In genomic region chr3:159829056-159829995, GRCh38 we compare ENCODE assay signal across 9 cellular contexts. TPM values are rescaled to one million over a fixed set of nuclear protein-coding genes. Genes with fewer than 3 reads are reported as not detected.
A peak's percentile ranks its signal among the peaks of the same experiment; 100 is the strongest.
DNase-seq lines count a peak whose midpoint lies in the region; ATAC-seq, FAIRE-seq and TF ChIP-seq lines count a peak whose summit lies in the region.
"Had no signal": no experiment of that assay in that cellular context is flagged by ENCODE, and none has a peak within 500 bp of the region (broad histone marks: within the 10 kb centered on the region; RNA-seq: fewer than 3 reads in every experiment).

No MANE protein-coding gene starts in this region.

- no peak overlapping the region for H3K4me3 ChIP-seq in pancreas

- DNase-seq in GM04503 (ENCODE audit: low read depth) (peak; percentile 58), NCI-H446 treated with DMSO at 0.1 percent for 48 hours (lab: John Stamatoyannopoulos, UW) (peak; percentile 73), dermis blood vessel endothelial cell (peak; percentile 80), pancreas (peak in 5 of 6 donors; percentile 28 to 70 (median 64))
- no peak for DNase-seq in CD4-positive, alpha-beta T cell
- no peak for DNase-seq in activated CD8-positive, alpha-beta memory T cell treated with anti-CD3 and anti-CD28 coated beads, Interleukin-2, amount 10 ng/mL, durations not matched to agents 7 days and 5 days

- no peaks in the 10 kb centered on the region for H3K9me3 Mint-ChIP-seq in CD4-positive, alpha-beta T cell
- no peaks in the 10 kb centered on the region for H3K9me3 Mint-ChIP-seq in activated CD8-positive, alpha-beta memory T cell treated with anti-CD3 and anti-CD28 coated beads, Interleukin-2, amount 10 ng/mL, durations not matched to agents 7 days and 5 days (ENCODE audit: low read depth)
- H3K9me3 Mint-ChIP-seq: activated naive CD4-positive, alpha-beta T cell treated with anti-CD3 and anti-CD28 coated beads, Interleukin-2, amount 50 U/mL, for 24 hours had no signal

- H3K36me3 ChIP-seq in pancreas: no peaks in the 10 kb centered on the region

- H3K9me3 ChIP-seq in pancreas: no peaks in the 10 kb centered on the region
- H3K9me3 ChIP-seq in CD4-positive, alpha-beta T cell (ENCODE audit: control insufficient read depth, low read length): no peaks in the 10 kb centered on the region

- no peaks in the 10 kb centered on the region for H3K4me1 Mint-ChIP-seq in CD4-positive, alpha-beta T cell (ENCODE audit: low read depth)
- H3K4me1 Mint-ChIP-seq in activated CD8-positive, alpha-beta memory T cell treated with anti-CD3 and anti-CD28 coated beads, Interleukin-2, amount 10 ng/mL, durations not matched to agents 7 days and 5 days: no peaks in the 10 kb centered on the region
- H3K4me1 Mint-ChIP-seq: activated naive CD4-positive, alpha-beta T cell treated with anti-CD3 and anti-CD28 coated beads, Interleukin-2, amount 50 U/mL, for 24 hours had no signal

- POLR2A ChIA-PET in CD4-positive, alpha-beta T cell (lab: Charles Lee): no interaction called here

- ATAC-seq in pancreas (peak; percentile 55 to 86 (median 82)), GM21515 (IDR thresholded peaks at IDR 0.05; ENCODE audit: unreplicated experiment) (no peak), HG03565 (IDR thresholded peaks at IDR 0.05; ENCODE audit: unreplicated experiment) (no peak)
- ATAC-seq in CD4-positive, alpha-beta T cell (ENCODE audit: poor library complexity): no peak
- no peak for ATAC-seq in activated CD8-positive, alpha-beta memory T cell treated with anti-CD3 and anti-CD28 coated beads, Interleukin-2, amount 10 ng/mL, durations not matched to agents 7 days and 5 days

- H3K27ac Mint-ChIP-seq in CD4-positive, alpha-beta T cell: no peak overlapping the region
- H3K27ac Mint-ChIP-seq in activated CD8-positive, alpha-beta memory T cell treated with anti-CD3 and anti-CD28 coated beads, Interleukin-2, amount 10 ng/mL, durations not matched to agents 7 days and 5 days: no peak overlapping the region
- H3K27ac Mint-ChIP-seq: activated naive CD4-positive, alpha-beta T cell treated with anti-CD3 and anti-CD28 coated beads, Interleukin-2, amount 50 U/mL, for 24 hours had no signal

- 48 to 58% methylated on average over 10 of the region's 10 CpGs for WGBS in pancreas, 2 donors

- H3K4me3 Mint-ChIP-seq in CD4-positive, alpha-beta T cell: no peak overlapping the region
- no peak overlapping the region for H3K4me3 Mint-ChIP-seq in activated CD8-positive, alpha-beta memory T cell treated with anti-CD3 and anti-CD28 coated beads, Interleukin-2, amount 10 ng/mL, durations not matched to agents 7 days and 5 days
- H3K4me3 Mint-ChIP-seq: activated naive CD4-positive, alpha-beta T cell treated with anti-CD3 and anti-CD28 coated beads, Interleukin-2, amount 50 U/mL, for 24 hours had no signal

- TF ChIP-seq CTCF in pancreas (IDR thresholded peaks at IDR 0.05): no peak
- TF ChIP-seq CTCF in CD4-positive, alpha-beta T cell (IDR thresholded peaks at IDR 0.05): no peak

- intact Hi-C loops in pancreas (cut with DNase I): no loop called here
- intact Hi-C loops in CD4-positive, alpha-beta T cell (cut with DNase I, micrococcal nuclease): loop anchor here in 1 of 2 experiments (2.0 kb wide), 1 partner anchor 583 kb away; no protein-coding TSS in a partner anchor

- no peaks in the 10 kb centered on the region for H3K27me3 ChIP-seq in pancreas
- H3K27me3 ChIP-seq in CD4-positive, alpha-beta T cell (ENCODE audit: control insufficient read depth, insufficient read depth, low read length): no peaks in the 10 kb centered on the region

- peaks cover 5% of the 10 kb centered on the region for H3K27me3 Mint-ChIP-seq in CD4-positive, alpha-beta T cell
- H3K27me3 Mint-ChIP-seq in activated CD8-positive, alpha-beta memory T cell treated with anti-CD3 and anti-CD28 coated beads, Interleukin-2, amount 10 ng/mL, durations not matched to agents 7 days and 5 days: peaks cover 6% of the 10 kb centered on the region

- CTCF ChIA-PET in CD4-positive, alpha-beta T cell (lab: Charles Lee): no interaction called here
- CTCF ChIA-PET in activated CD8-positive, alpha-beta memory T cell treated with anti-CD3 and anti-CD28 coated beads, Interleukin-2, amount 10 ng/mL, durations not matched to agents 7 days and 5 days (lab: Charles Lee): interaction anchor here (1.1 to 1.4 kb wide), 2 partner anchors 10 to 15 kb away, joined by 3 to 4 read pairs; partner anchors contain the start of gene SCHIP1

- FAIRE-seq in pancreas (lab: Jason Lieb, UNC): peak; percentile 68

- H3K4me1 ChIP-seq in pancreas: no peaks in the 10 kb centered on the region

- no peak overlapping the region for H3K27ac ChIP-seq in pancreas
- H3K27ac ChIP-seq in CD4-positive, alpha-beta T cell (ENCODE audit: low read depth, low read length): no peak overlapping the region

- H3K36me3 Mint-ChIP-seq in CD4-positive, alpha-beta T cell (ENCODE audit: low read depth): no peaks in the 10 kb centered on the region
- H3K36me3 Mint-ChIP-seq in activated CD8-positive, alpha-beta memory T cell treated with anti-CD3 and anti-CD28 coated beads, Interleukin-2, amount 10 ng/mL, durations not matched to agents 7 days and 5 days: no peaks in the 10 kb centered on the region
- H3K36me3 Mint-ChIP-seq: activated naive CD4-positive, alpha-beta T cell treated with anti-CD3 and anti-CD28 coated beads, Interleukin-2, amount 50 U/mL, for 24 hours had no signal

RNA-seq across cellular contexts. Expression of gene SCHIP1, which starts 10.3 kb away (rescaled TPM):
- total RNA-seq in dermis blood vessel endothelial cell (13.4 and 27.7 TPM in 2 replicates), pancreas (under 1 TPM; 0.12 to 0.64 (median 0.50) TPM)
- 1 to 10 TPM in 1 of 2 donors, under 1 TPM in 1; 0.80 to 4.3 TPM for polyA plus RNA-seq in pancreas
- total RNA-seq in CD4-positive, alpha-beta T cell: not detected
- under 1 TPM; 0.23 to 0.41 TPM for total RNA-seq in activated CD8-positive, alpha-beta memory T cell treated with anti-CD3 and anti-CD28 coated beads, Interleukin-2, amount 10 ng/mL, durations not matched to agents 7 days and 5 days

Comparison
In these comparisons a context has a peak if more than half of its experiments do, and no peak if none do; other contexts are left out.
1. DNase-seq: peak in GM04503 (single experiment), NCI-H446 treated with DMSO at 0.1 percent for 48 hours (single experiment), dermis blood vessel endothelial cell (single experiment) and pancreas (5 of 6); none in CD4-positive, alpha-beta T cell (0 of 10) and activated CD8-positive, alpha-beta memory T cell treated with anti-CD3 and anti-CD28 coated beads, Interleukin-2, amount 10 ng/mL, durations not matched to agents 7 days and 5 days (single experiment).
2. ATAC-seq: peak in pancreas (4 of 4); none in GM21515 (single experiment), CD4-positive, alpha-beta T cell (single experiment), HG03565 (single experiment) and activated CD8-positive, alpha-beta memory T cell treated with anti-CD3 and anti-CD28 coated beads, Interleukin-2, amount 10 ng/mL, durations not matched to agents 7 days and 5 days (single experiment).